In genomic region chr19:7897289-7897688, GRCh38 we compare ENCODE assay signal across 1 cellular context.
A peak's percentile ranks its signal among the peaks of the same experiment; 100 is the strongest.
TF ChIP-seq lines count a peak whose summit lies in the region.

No MANE protein-coding gene starts in this region.

TF ChIP-seq in HepG2, 621 proteins besides CTCF, POLR2A, EP300 and RAD21 (continued from another document and continues in another):
- TF ChIP-seq ZBTB43 (CRISPR knock-in tag; conservative IDR thresholded peaks at IDR 0.05): 0 out of 2 replicates have a peak, but pooled peaks have one; percentile 48
- no peak for TF ChIP-seq TCF12 (IDR thresholded peaks at IDR 0.05)
- peak; percentile 27; the same call in 1 of the 2 replicates for TF ChIP-seq TCF12 (CRISPR knock-in tag; IDR thresholded peaks at IDR 0.05)
- no peak for TF ChIP-seq GTF3A (CRISPR knock-in tag; conservative IDR thresholded peaks at IDR 0.05)
- peak; percentile 91 for TF ChIP-seq ZMYM3 (CRISPR knock-in tag; IDR thresholded peaks at IDR 0.05)
- TF ChIP-seq, protein P1, sequence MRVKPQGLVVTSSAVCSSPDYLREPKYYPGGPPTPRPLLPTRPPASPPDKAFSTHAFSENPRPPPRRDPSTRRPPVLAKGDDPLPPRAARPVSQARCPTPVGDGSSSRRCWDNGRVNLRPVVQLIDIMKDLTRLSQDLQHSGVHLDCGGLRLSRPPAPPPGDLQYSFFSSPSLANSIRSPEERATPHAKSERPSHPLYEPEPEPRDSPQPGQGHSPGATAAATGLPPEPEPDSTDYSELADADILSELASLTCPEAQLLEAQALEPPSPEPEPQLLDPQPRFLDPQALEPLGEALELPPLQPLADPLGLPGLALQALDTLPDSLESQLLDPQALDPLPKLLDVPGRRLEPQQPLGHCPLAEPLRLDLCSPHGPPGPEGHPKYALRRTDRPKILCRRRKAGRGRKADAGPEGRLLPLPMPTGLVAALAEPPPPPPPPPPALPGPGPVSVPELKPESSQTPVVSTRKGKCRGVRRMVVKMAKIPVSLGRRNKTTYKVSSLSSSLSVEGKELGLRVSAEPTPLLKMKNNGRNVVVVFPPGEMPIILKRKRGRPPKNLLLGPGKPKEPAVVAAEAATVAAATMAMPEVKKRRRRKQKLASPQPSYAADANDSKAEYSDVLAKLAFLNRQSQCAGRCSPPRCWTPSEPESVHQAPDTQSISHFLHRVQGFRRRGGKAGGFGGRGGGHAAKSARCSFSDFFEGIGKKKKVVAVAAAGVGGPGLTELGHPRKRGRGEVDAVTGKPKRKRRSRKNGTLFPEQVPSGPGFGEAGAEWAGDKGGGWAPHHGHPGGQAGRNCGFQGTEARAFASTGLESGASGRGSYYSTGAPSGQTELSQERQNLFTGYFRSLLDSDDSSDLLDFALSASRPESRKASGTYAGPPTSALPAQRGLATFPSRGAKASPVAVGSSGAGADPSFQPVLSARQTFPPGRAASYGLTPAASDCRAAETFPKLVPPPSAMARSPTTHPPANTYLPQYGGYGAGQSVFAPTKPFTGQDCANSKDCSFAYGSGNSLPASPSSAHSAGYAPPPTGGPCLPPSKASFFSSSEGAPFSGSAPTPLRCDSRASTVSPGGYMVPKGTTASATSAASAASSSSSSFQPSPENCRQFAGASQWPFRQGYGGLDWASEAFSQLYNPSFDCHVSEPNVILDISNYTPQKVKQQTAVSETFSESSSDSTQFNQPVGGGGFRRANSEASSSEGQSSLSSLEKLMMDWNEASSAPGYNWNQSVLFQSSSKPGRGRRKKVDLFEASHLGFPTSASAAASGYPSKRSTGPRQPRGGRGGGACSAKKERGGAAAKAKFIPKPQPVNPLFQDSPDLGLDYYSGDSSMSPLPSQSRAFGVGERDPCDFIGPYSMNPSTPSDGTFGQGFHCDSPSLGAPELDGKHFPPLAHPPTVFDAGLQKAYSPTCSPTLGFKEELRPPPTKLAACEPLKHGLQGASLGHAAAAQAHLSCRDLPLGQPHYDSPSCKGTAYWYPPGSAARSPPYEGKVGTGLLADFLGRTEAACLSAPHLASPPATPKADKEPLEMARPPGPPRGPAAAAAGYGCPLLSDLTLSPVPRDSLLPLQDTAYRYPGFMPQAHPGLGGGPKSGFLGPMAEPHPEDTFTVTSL (CRISPR knock-in tag; IDR thresholded peaks at IDR 0.05; ENCODE audit: borderline replicate concordance): peak; percentile 73; the same call in 1 of the 2 replicates
- TF ChIP-seq MIER3 (CRISPR knock-in tag; IDR thresholded peaks at IDR 0.05; ENCODE audit: borderline replicate concordance): peak; percentile 57; the same call in 1 of the 2 replicates
- TF ChIP-seq EED (CRISPR knock-in tag; IDR thresholded peaks at IDR 0.05): no peak
- no peak; the same call in 1 of the 2 replicates for TF ChIP-seq MLX (CRISPR knock-in tag; IDR thresholded peaks at IDR 0.05)
- peak; percentile 99 for TF ChIP-seq ZNF362 (CRISPR knock-in tag; IDR thresholded peaks at IDR 0.05; ENCODE audit: borderline replicate concordance)
- no peak for TF ChIP-seq RFX5 (IDR thresholded peaks at IDR 0.05; ENCODE audit: low read depth, low read length)
- no peak for TF ChIP-seq ATF4 (CRISPR knock-in tag; IDR thresholded peaks at IDR 0.05)
- TF ChIP-seq, protein P2, sequence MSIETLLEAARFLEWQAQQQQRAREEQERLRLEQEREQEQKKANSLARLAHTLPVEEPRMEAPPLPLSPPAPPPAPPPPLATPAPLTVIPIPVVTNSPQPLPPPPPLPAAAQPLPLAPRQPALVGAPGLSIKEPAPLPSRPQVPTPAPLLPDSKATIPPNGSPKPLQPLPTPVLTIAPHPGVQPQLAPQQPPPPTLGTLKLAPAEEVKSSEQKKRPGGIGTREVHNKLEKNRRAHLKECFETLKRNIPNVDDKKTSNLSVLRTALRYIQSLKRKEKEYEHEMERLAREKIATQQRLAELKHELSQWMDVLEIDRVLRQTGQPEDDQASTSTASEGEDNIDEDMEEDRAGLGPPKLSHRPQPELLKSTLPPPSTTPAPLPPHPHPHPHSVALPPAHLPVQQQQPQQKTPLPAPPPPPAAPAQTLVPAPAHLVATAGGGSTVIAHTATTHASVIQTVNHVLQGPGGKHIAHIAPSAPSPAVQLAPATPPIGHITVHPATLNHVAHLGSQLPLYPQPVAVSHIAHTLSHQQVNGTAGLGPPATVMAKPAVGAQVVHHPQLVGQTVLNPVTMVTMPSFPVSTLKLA (IDR thresholded peaks at IDR 0.05): no peak
- peak; percentile 56 for TF ChIP-seq RARA (CRISPR knock-in tag; IDR thresholded peaks at IDR 0.05)
- TF ChIP-seq, protein P3, sequence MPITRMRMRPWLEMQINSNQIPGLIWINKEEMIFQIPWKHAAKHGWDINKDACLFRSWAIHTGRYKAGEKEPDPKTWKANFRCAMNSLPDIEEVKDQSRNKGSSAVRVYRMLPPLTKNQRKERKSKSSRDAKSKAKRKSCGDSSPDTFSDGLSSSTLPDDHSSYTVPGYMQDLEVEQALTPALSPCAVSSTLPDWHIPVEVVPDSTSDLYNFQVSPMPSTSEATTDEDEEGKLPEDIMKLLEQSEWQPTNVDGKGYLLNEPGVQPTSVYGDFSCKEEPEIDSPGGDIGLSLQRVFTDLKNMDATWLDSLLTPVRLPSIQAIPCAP (CRISPR knock-in tag; IDR thresholded peaks at IDR 0.05; ENCODE audit: low read depth): no peak
- no peak for TF ChIP-seq ZNF207 (IDR thresholded peaks at IDR 0.05; ENCODE audit: borderline replicate concordance)
- peak; percentile 81; the same call in 1 of the 2 replicates for TF ChIP-seq ZFP90 (CRISPR knock-in tag; IDR thresholded peaks at IDR 0.05; ENCODE audit: borderline replicate concordance)
- TF ChIP-seq, protein P4, sequence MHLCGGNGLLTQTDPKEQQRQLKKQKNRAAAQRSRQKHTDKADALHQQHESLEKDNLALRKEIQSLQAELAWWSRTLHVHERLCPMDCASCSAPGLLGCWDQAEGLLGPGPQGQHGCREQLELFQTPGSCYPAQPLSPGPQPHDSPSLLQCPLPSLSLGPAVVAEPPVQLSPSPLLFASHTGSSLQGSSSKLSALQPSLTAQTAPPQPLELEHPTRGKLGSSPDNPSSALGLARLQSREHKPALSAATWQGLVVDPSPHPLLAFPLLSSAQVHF (CRISPR knock-in tag; IDR thresholded peaks at IDR 0.05): no peak
- TF ChIP-seq ZNF160 (CRISPR knock-in tag; IDR thresholded peaks at IDR 0.05): no peak
- no peak for TF ChIP-seq ZMAT3 (CRISPR knock-in tag; conservative IDR thresholded peaks at IDR 0.05)
- peak; percentile 54; the same call in 1 of the 2 replicates for TF ChIP-seq ZNF556 (CRISPR knock-in tag; IDR thresholded peaks at IDR 0.05; ENCODE audit: borderline replicate concordance)
- no peak for TF ChIP-seq GPBP1L1 (CRISPR knock-in tag; IDR thresholded peaks at IDR 0.05)
- TF ChIP-seq THRA (CRISPR knock-in tag; IDR thresholded peaks at IDR 0.05; ENCODE audit: borderline replicate concordance): peak; percentile 77; the same call in 1 of the 2 replicates
- TF ChIP-seq PTBP1 (IDR thresholded peaks at IDR 0.05; ENCODE audit: low read depth, low read length, poor library complexity, severe bottlenecking): no peak
- peak; percentile 80 for TF ChIP-seq ZNF670 (CRISPR knock-in tag; IDR thresholded peaks at IDR 0.05; ENCODE audit: borderline replicate concordance)
- no peak for TF ChIP-seq ZBTB10 (CRISPR knock-in tag; IDR thresholded peaks at IDR 0.05; ENCODE audit: borderline replicate concordance)
- TF ChIP-seq SATB2 (CRISPR knock-in tag; IDR thresholded peaks at IDR 0.05): no peak
- no peak for TF ChIP-seq SOX13 (IDR thresholded peaks at IDR 0.05)
- TF ChIP-seq SOX13 (CRISPR knock-in tag; conservative IDR thresholded peaks at IDR 0.05 in 1 of 2, IDR thresholded peaks at IDR 0.05 in 1 of 2): 0 out of 4 replicates have a peak, but pooled peaks of 1 of the 2 experiments have one; percentile 18
- TF ChIP-seq ZNF569 (CRISPR knock-in tag; IDR thresholded peaks at IDR 0.05; ENCODE audit: borderline replicate concordance): no peak
- TF ChIP-seq FOXP1 (IDR thresholded peaks at IDR 0.05): no peak
- TF ChIP-seq FOXP1 (CRISPR knock-in tag; IDR thresholded peaks at IDR 0.05): no peak
- TF ChIP-seq PRMT3 (CRISPR knock-in tag; IDR thresholded peaks at IDR 0.05; ENCODE audit: borderline replicate concordance, low read depth): no peak
- TF ChIP-seq ZNF30 (CRISPR knock-in tag; IDR thresholded peaks at IDR 0.05): no peak
- TF ChIP-seq ZSCAN25 (CRISPR knock-in tag; IDR thresholded peaks at IDR 0.05): no peak
